ENCODE assay signal across 8 cellular contexts in the genomic region with DNA sequence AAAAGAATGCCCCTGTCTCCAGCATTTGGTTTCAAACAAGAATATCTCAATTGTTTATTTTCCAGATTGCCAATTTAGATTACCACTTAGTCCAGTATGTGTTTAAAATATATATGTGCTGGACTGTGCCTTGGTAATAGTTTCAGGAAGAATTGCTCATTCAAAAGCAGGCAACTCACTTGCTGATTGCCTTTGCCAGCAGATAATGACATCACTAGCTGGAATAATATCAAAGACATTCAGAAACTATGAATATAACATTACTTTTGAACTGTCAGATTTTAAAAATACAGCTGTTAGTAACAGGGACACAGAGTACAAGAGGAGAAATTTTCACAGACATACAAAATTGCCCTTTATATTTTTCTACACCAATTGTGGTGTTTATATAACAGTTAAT.
DNase-seq lines count a peak whose midpoint lies in the region.
"Had no signal": no experiment of that assay in that cellular context is flagged by ENCODE, and none has a peak within 500 bp of the region (broad histone marks: within the 10 kb centered on the region; RNA-seq: fewer than 3 reads in every experiment).

No MANE protein-coding gene starts in this region.

- DNase-seq in M059J (ENCODE audit: low read depth), result peak; percentile 53
- DNase-seq in dedifferentiated amniotic fluid mesenchymal stem cell (ENCODE audit: extremely low spot score), result peak; percentile 71
- DNase-seq in left kidney (ENCODE audit: low read depth, low spot score), result peak; percentile 29
- DNase-seq in superior temporal gyrus (ENCODE audit: extremely low spot score), result peak; percentile 61
- no peak for DNase-seq in activated T-cell treated with anti-CD3 and anti-CD28 coated beads, Interleukin-2, amount 50 U/mL, for 1 hour
- DNase-seq in MV-4-11 (lab: John Stamatoyannopoulos, UW), result no peak
- no peak for DNase-seq in GOT3 (lab: John Stamatoyannopoulos, UW)
- DNase-seq: NCI-H1048 had no signal

Comparison
In these comparisons a context has a peak if more than half of its experiments do, and no peak if none do; other contexts are left out.
1. DNase-seq: peak in M059J (single experiment), dedifferentiated amniotic fluid mesenchymal stem cell (single experiment), left kidney (single experiment) and superior temporal gyrus (single experiment); none in activated T-cell treated with anti-CD3 and anti-CD28 coated beads, Interleukin-2, amount 50 U/mL, for 1 hour (single experiment), MV-4-11 (single experiment) and GOT3 (single experiment).